ENCODE assay signal across 1 cellular context in the genomic region with DNA sequence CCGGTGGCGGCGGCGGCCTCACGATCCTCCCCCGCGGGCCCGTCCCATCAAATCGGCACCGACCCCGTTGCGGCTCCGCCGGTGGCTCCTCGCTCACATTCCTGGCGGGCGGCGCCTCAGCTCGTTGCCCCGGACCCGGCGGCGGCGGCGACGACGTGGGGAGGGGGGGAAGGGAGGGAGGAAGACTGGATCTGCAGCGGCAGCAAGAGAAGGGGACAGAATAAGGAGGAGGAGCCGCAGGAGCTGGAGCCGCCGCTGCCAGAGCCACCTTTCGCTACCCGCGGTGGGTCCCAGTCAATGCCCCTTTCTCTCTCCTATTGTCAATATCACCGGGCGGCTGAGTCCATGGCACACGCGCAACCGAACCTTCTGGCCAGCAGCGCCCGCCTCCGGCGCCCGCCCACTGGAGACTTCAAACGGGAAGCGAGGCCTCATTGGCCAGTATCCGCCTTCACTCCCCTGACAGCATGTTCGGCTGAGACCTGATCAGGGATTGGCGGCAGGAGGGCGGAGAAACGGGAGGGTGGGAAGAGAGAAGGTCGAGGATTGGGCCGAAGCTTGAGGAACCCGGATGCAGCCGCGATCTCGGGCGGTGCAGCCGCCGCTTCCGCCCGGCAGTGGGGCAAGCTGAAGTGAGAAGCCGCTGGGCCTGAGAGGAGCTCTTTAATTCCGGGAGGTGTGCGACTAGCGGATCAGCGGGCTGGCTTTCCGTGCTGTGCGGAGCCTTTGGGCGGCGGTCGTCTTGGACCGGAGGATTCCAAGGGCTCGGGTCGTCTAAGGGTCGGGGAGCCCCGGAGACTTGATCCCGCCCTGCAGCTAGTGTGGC.
TF ChIP-seq lines count a peak whose summit lies in the region.

Gene PPP2R5E, minus strand, starts transcription at position 378 of the 826 bp plus-strand sequence. CDS start 3,692 bp downstream, outside the sequence.

TF ChIP-seq in K562, 482 proteins besides CTCF, POLR2A, EP300 and RAD21 (continued from another document and continues in another):
- TF ChIP-seq THAP12 (CRISPR knock-in tag; IDR thresholded peaks at IDR 0.05) (no peak), EP400 (IDR thresholded peaks at IDR 0.05) (peak; percentile 78), ZNF511 (CRISPR knock-in tag; IDR thresholded peaks at IDR 0.05) (no peak), MCM2 (IDR thresholded peaks at IDR 0.05; ENCODE audit: low read depth) (no peak), COPS2 (conservative IDR thresholded peaks at IDR 0.05) (no peak), SRF (CRISPR knock-in tag; IDR thresholded peaks at IDR 0.05) (no peak), BDP1 (IDR thresholded peaks at IDR 0.05; ENCODE audit: insufficient read depth, insufficient read length) (no peak), ZNF695 (CRISPR knock-in tag; IDR thresholded peaks at IDR 0.05) (no peak), PATZ1 (CRISPR knock-in tag; IDR thresholded peaks at IDR 0.05; ENCODE audit: borderline replicate concordance) (no peak), ELF4 (CRISPR knock-in tag; IDR thresholded peaks at IDR 0.05) (no peak), SMAD2 (IDR thresholded peaks at IDR 0.05; ENCODE audit: low read depth, low read length) (no peak), SNAPC5 (CRISPR knock-in tag; IDR thresholded peaks at IDR 0.05) (no peak), NR4A1 (CRISPR knock-in tag; IDR thresholded peaks at IDR 0.05) (no peak), NR4A1 (tag; IDR thresholded peaks at IDR 0.05) (no peak), CHD4 (IDR thresholded peaks at IDR 0.05; ENCODE audit: insufficient read depth, insufficient replicate concordance, low read depth, low read length, poor library complexity, severe bottlenecking) (no peak), SMARCB1 (IDR thresholded peaks at IDR 0.05; ENCODE audit: insufficient read length, low read depth) (no peak), XRCC5 (IDR thresholded peaks at IDR 0.05; ENCODE audit: low read depth, low read length) (no peak; the same call in 1 of the 2 replicates), ZMIZ1 (IDR thresholded peaks at IDR 0.05; ENCODE audit: low read depth in 2 of 2, low read length in 2 of 2) (no peak; a peak in 1 of 4 replicates), ZNF444 (CRISPR knock-in tag; IDR thresholded peaks at IDR 0.05) (no peak), SMAD3 (CRISPR knock-in tag; conservative IDR thresholded peaks at IDR 0.05) (no peak), BRD9 (IDR thresholded peaks at IDR 0.05; ENCODE audit: low read depth, partially characterized antibody) (no peak), STAT5A (IDR thresholded peaks at IDR 0.05; ENCODE audit: borderline replicate concordance, low read length) (no peak), SIRT6 (IDR thresholded peaks at IDR 0.05; ENCODE audit: low read depth, low read length) (no peak), SP2 (IDR thresholded peaks at IDR 0.05; ENCODE audit: extremely low read depth, low read depth, low read length, poor library complexity, severe bottlenecking) (peak; percentile 70), MCM5 (IDR thresholded peaks at IDR 0.05; ENCODE audit: low read depth) (no peak), JUN (IDR thresholded peaks at IDR 0.05; ENCODE audit: borderline replicate concordance, low read depth, low read length) (no peak), JUN (CRISPR knock-in tag; IDR thresholded peaks at IDR 0.05; ENCODE audit: borderline replicate concordance) (no peak), ZNF384 (IDR thresholded peaks at IDR 0.05; ENCODE audit: low read depth, low read length) (no peak), TARDBP (IDR thresholded peaks at IDR 0.05) (peak; percentile 19; the same call in 1 of the 2 replicates), ZC3H11A (IDR thresholded peaks at IDR 0.05; ENCODE audit: low read depth, low read length) (no peak), ZNF830 (CRISPR knock-in tag; IDR thresholded peaks at IDR 0.05) (no peak), SMAD1 (IDR thresholded peaks at IDR 0.05; ENCODE audit: low read depth, low read length, partially characterized antibody) (no peak), LEF1 (IDR thresholded peaks at IDR 0.05) (no peak), ZNF354B (CRISPR knock-in tag; IDR thresholded peaks at IDR 0.05) (no peak), HMGN3 (IDR thresholded peaks at IDR 0.05; ENCODE audit: borderline replicate concordance, extremely low read depth, insufficient read length, low read depth, low read length) (no peak), HMG20B (CRISPR knock-in tag; IDR thresholded peaks at IDR 0.05) (no peak), ZNF124 (CRISPR knock-in tag; IDR thresholded peaks at IDR 0.05) (no peak), HOXB6 (CRISPR knock-in tag; IDR thresholded peaks at IDR 0.05; ENCODE audit: borderline replicate concordance) (no peak), MITF (IDR thresholded peaks at IDR 0.05) (no peak)
- TF ChIP-seq, protein P1, sequence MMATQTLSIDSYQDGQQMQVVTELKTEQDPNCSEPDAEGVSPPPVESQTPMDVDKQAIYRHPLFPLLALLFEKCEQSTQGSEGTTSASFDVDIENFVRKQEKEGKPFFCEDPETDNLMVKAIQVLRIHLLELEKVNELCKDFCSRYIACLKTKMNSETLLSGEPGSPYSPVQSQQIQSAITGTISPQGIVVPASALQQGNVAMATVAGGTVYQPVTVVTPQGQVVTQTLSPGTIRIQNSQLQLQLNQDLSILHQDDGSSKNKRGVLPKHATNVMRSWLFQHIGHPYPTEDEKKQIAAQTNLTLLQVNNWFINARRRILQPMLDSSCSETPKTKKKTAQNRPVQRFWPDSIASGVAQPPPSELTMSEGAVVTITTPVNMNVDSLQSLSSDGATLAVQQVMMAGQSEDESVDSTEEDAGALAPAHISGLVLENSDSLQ (IDR thresholded peaks at IDR 0.05): peak; percentile 98
- TF ChIP-seq, protein P2, sequence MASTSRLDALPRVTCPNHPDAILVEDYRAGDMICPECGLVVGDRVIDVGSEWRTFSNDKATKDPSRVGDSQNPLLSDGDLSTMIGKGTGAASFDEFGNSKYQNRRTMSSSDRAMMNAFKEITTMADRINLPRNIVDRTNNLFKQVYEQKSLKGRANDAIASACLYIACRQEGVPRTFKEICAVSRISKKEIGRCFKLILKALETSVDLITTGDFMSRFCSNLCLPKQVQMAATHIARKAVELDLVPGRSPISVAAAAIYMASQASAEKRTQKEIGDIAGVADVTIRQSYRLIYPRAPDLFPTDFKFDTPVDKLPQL (IDR thresholded peaks at IDR 0.05; ENCODE audit: extremely low read depth, insufficient read length): no peak
- TF ChIP-seq, protein P3, sequence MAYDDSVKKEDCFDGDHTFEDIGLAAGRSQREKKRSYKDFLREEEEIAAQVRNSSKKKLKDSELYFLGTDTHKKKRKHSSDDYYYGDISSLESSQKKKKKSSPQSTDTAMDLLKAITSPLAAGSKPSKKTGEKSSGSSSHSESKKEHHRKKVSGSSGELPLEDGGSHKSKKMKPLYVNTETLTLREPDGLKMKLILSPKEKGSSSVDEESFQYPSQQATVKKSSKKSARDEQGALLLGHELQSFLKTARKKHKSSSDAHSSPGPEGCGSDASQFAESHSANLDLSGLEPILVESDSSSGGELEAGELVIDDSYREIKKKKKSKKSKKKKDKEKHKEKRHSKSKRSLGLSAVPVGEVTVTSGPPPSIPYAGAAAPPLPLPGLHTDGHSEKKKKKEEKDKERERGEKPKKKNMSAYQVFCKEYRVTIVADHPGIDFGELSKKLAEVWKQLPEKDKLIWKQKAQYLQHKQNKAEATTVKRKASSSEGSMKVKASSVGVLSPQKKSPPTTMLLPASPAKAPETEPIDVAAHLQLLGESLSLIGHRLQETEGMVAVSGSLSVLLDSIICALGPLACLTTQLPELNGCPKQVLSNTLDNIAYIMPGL (CRISPR knock-in tag; IDR thresholded peaks at IDR 0.05): no peak
- TF ChIP-seq, protein P4, sequence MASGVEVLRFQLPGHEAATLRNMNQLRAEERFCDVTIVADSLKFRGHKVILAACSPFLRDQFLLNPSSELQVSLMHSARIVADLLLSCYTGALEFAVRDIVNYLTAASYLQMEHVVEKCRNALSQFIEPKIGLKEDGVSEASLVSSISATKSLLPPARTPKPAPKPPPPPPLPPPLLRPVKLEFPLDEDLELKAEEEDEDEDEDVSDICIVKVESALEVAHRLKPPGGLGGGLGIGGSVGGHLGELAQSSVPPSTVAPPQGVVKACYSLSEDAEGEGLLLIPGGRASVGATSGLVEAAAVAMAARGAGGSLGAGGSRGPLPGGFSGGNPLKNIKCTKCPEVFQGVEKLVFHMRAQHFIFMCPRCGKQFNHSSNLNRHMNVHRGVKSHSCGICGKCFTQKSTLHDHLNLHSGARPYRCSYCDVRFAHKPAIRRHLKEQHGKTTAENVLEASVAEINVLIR (CRISPR knock-in tag; IDR thresholded peaks at IDR 0.05): no peak
- TF ChIP-seq, protein P5, sequence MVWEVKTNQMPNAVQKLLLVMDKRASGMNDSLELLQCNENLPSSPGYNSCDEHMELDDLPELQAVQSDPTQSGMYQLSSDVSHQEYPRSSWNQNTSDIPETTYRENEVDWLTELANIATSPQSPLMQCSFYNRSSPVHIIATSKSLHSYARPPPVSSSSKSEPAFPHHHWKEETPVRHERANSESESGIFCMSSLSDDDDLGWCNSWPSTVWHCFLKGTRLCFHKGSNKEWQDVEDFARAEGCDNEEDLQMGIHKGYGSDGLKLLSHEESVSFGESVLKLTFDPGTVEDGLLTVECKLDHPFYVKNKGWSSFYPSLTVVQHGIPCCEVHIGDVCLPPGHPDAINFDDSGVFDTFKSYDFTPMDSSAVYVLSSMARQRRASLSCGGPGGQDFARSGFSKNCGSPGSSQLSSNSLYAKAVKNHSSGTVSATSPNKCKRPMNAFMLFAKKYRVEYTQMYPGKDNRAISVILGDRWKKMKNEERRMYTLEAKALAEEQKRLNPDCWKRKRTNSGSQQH (CRISPR knock-in tag; IDR thresholded peaks at IDR 0.05): no peak
